Comparison of ENCODE assay signal across 21 cellular contexts in the genomic region with DNA sequence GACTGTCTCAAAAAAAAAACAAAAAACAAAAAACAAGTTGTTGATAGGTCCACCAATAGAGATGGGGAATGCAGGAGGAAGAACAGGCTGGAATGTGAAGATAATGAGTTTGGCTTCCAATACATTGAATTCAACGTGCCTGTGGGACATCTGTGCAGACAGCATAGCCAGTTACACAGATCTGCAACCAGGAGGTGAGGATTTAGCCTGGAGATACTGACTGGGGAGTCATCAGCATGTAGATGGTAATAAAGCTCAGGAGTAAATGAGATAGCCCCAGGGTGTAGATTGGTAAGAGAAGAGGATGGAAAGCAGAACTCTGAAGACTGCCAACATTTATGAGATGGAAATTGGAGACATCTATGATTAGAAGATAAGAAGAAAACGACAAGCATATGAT. TPM values are rescaled to one million over a fixed set of nuclear protein-coding genes. Genes with fewer than 3 reads are reported as not detected.
A peak's percentile ranks its signal among the peaks of the same experiment; 100 is the strongest.
DNase-seq lines count a peak whose midpoint lies in the region; ATAC-seq and TF ChIP-seq lines count a peak whose summit lies in the region.
"Had no signal": no experiment of that assay in that cellular context is flagged by ENCODE, and none has a peak within 500 bp of the region (broad histone marks: within the 10 kb centered on the region; RNA-seq: fewer than 3 reads in every experiment).

No MANE protein-coding gene starts in this region.

- H3K14ac ChIP-seq in H9 (ENCODE audit: insufficient read depth, low read length), result no peak overlapping the region

- H3K27me3 Mint-ChIP-seq in CD4-positive, alpha-beta memory T cell, result no peaks in the 10 kb centered on the region
- H3K27me3 Mint-ChIP-seq in nephron (ENCODE audit: low read depth), result no peaks in the 10 kb centered on the region
- H3K27me3 Mint-ChIP-seq in H9 (ENCODE audit: low read depth), result peaks cover 4% of the 10 kb centered on the region; the same call in 1 of the 2 replicates

- H2BK20ac ChIP-seq in H9 (ENCODE audit: low read depth, low read length, poor library complexity, severe bottlenecking), result no peak overlapping the region

- no peak overlapping the region for H2BK120ac ChIP-seq in H9 (ENCODE audit: low read depth, low read length, poor library complexity, severe bottlenecking)

- H3K27ac ChIP-seq in CD4-positive, alpha-beta memory T cell (ENCODE audit: low read depth, low read length), result no peak overlapping the region
- peak overlapping the region; percentile 97; the same call in 1 of the 2 replicates for H3K27ac ChIP-seq in VCaP
- H3K27ac ChIP-seq in uterus, result no peak overlapping the region
- H3K27ac ChIP-seq in H9 (ENCODE audit: insufficient read length, low read depth, low read length), result no peak overlapping the region
- H3K27ac ChIP-seq: A549, BLaER1, HL-60, SJCRH30 had no signal

- no peak overlapping the region for H4K91ac ChIP-seq in H9 (ENCODE audit: insufficient read length, low read depth, low read length)

- in situ Hi-C loops in G401 (cut with HindIII; ENCODE audit: low sequenced_read_pairs), result no loop called here

- no peak for TF ChIP-seq POLR2A in uterus (IDR thresholded peaks at IDR 0.05)

- peak overlapping the region in 4 of 7 donors; percentile 3 to 67 (median 36) for H3K27ac Mint-ChIP-seq in CD4-positive, alpha-beta memory T cell
- H3K27ac Mint-ChIP-seq in nephron (peak overlapping the region; percentile 2 to 61 (median 11)), H9 (no peak overlapping the region)
- H3K27ac Mint-ChIP-seq: CD8-positive, alpha-beta T cell had no signal

- peaks cover 19 to 35% (median 25%) of the 10 kb centered on the region in 4 donors for H3K4me1 Mint-ChIP-seq in CD4-positive, alpha-beta memory T cell
- H3K4me1 Mint-ChIP-seq in nephron (peaks cover 23% of the 10 kb centered on the region), H9 (peaks cover 15% of the 10 kb centered on the region in 2 experiments)

- no peak overlapping the region for H3K4ac ChIP-seq in H9 (ENCODE audit: low read depth, low read length)

- H2AFZ ChIP-seq in H9 (ENCODE audit: low read length), result no peak overlapping the region

- CTCF ChIA-PET in CD4-positive, alpha-beta memory T cell (lab: Charles Lee; ENCODE audit: partially characterized antibody), result no interaction called here

- H3K79me1 ChIP-seq in H9 (ENCODE audit: insufficient read depth, low read depth, low read length, poor library complexity, severe bottlenecking), result no peaks in the 10 kb centered on the region

- H3K18ac ChIP-seq in H9 (ENCODE audit: insufficient read length, low read depth, low read length), result no peak overlapping the region

- H3K4me1 ChIP-seq in CD4-positive, alpha-beta memory T cell (ENCODE audit: insufficient read depth, low read length), result peaks cover 24% of the 10 kb centered on the region
- H3K4me1 ChIP-seq in uterus, result no peaks in the 10 kb centered on the region
- H3K4me1 ChIP-seq in H9 (ENCODE audit: insufficient read depth, low read length), result peaks cover 4% of the 10 kb centered on the region
- H3K4me1 ChIP-seq: A549, SJCRH30 had no signal

- H3T11ph ChIP-seq in H9 (ENCODE audit: low read length), result no peak overlapping the region

- no peak overlapping the region for H3K4me3 ChIP-seq in CD4-positive, alpha-beta memory T cell (ENCODE audit: low read length in 2 of 2)
- H3K4me3 ChIP-seq in uterus, result no peak overlapping the region
- H3K4me3 ChIP-seq: A549, BLaER1, SJCRH30 had no signal

- WGBS in H9 (ENCODE audit: extremely low coverage, insufficient read length, low lambda C conversion rate), result no CpG with 5 or more reads among the region's 2 CpGs

- H3K79me2 ChIP-seq in H9 (ENCODE audit: insufficient read depth, low read length), result no peaks in the 10 kb centered on the region; the same call in 1 of the 2 replicates

- no peaks in the 10 kb centered on the region for H4K20me1 ChIP-seq in H9 (ENCODE audit: control insufficient read depth, insufficient read depth, insufficient read length)
- H4K20me1 ChIP-seq: BLaER1 had no signal

- no peak overlapping the region for H3K4me2 ChIP-seq in H9 (ENCODE audit: insufficient read depth, insufficient read length, low read length)
- H3K4me2 ChIP-seq: A549, BLaER1 had no signal

- H3K36me3 ChIP-seq in CD4-positive, alpha-beta memory T cell (ENCODE audit: insufficient read depth, low read length), result no peaks in the 10 kb centered on the region
- H3K36me3 ChIP-seq in uterus, result no peaks in the 10 kb centered on the region
- H3K36me3 ChIP-seq: BLaER1, SJCRH30 had no signal

- H3K23ac ChIP-seq in H9 (ENCODE audit: insufficient read length, low read depth, low read length), result no peak overlapping the region

- peaks cover 0 to 6% of the 10 kb centered on the region in 2 donors for H3K36me3 Mint-ChIP-seq in CD4-positive, alpha-beta memory T cell
- H3K36me3 Mint-ChIP-seq in nephron (ENCODE audit: low read depth) (no peaks in the 10 kb centered on the region), H9 (ENCODE audit: insufficient read depth in 1 of 3, low read depth in 3 of 3) (no peaks in the 10 kb centered on the region)

- no peak overlapping the region for H3K9ac ChIP-seq in H9 (ENCODE audit: extremely low read depth, insufficient read length, low read length)
- H3K9ac ChIP-seq: BLaER1 had no signal

- intact Hi-C loops in CD4-positive, alpha-beta memory T cell (cut with micrococcal nuclease), result no loop called here
- intact Hi-C loops in uterus (cut with DNase I; ENCODE audit: low total_unique reads) (no loop called here), left colon (cut with DNase I, micrococcal nuclease) (no loop called here)

- no peaks in the 10 kb centered on the region for H3K9me3 ChIP-seq in CD4-positive, alpha-beta memory T cell (ENCODE audit: control insufficient read depth in 1 of 2, low read length in 2 of 2)
- no peaks in the 10 kb centered on the region for H3K9me3 ChIP-seq in uterus
- H3K9me3 ChIP-seq in H9 (ENCODE audit: control insufficient read depth, low read depth, low read length), result no peaks in the 10 kb centered on the region
- H3K9me3 ChIP-seq: A549, BLaER1, SJCRH30 had no signal

- no peak overlapping the region for H4K8ac ChIP-seq in H9 (replicated peaks; ENCODE audit: insufficient read length, low read depth, low read length)

- no peaks in the 10 kb centered on the region for H3K27me3 ChIP-seq in CD4-positive, alpha-beta memory T cell (ENCODE audit: insufficient read depth, low read length)
- H3K27me3 ChIP-seq in uterus (no peaks in the 10 kb centered on the region), H9 (ENCODE audit: insufficient read depth, low read length) (no peaks in the 10 kb centered on the region)
- H3K27me3 ChIP-seq: BLaER1, SJCRH30 had no signal

- H3K4me3 Mint-ChIP-seq in CD4-positive, alpha-beta memory T cell, result peak overlapping the region in 2 of 8 donors; percentile 0 to 50
- peak overlapping the region; percentile 2 to 22 (median 18) for H3K4me3 Mint-ChIP-seq in nephron
- no peak overlapping the region for H3K4me3 Mint-ChIP-seq in H9
- H3K4me3 Mint-ChIP-seq: CD8-positive, alpha-beta T cell had no signal

- H3K56ac ChIP-seq in H9 (ENCODE audit: insufficient read length, low read depth, low read length), result no peak overlapping the region

- no peak overlapping the region for H4K5ac ChIP-seq in H9 (ENCODE audit: insufficient read length, low read depth, low read length)

- ATAC-seq in left colon, result no peak
- ATAC-seq: A549; CD8-positive, alpha-beta T cell had no signal

- H3K23me2 ChIP-seq in H9 (ENCODE audit: insufficient read length, low read depth, low read length, poor library complexity, severe bottlenecking), result peaks cover 8% of the 10 kb centered on the region

- POLR2A ChIA-PET in CD4-positive, alpha-beta memory T cell (lab: Charles Lee; ENCODE audit: partially characterized antibody), result no interaction called here

- peaks cover 0 to 2% (median 0%) of the 10 kb centered on the region in 8 donors for H3K9me3 Mint-ChIP-seq in CD4-positive, alpha-beta memory T cell
- no peaks in the 10 kb centered on the region for H3K9me3 Mint-ChIP-seq in nephron
- H3K9me3 Mint-ChIP-seq in H9, result peaks cover 0 to 2% of the 10 kb centered on the region in 2 experiments; a peak in 2 of 5 replicates
- H3K9me3 Mint-ChIP-seq: CD8-positive, alpha-beta T cell had no signal

- no peak overlapping the region for H2BK5ac ChIP-seq in H9 (ENCODE audit: insufficient read length, low read length)

- TF ChIP-seq CTCF in VCaP (conservative IDR thresholded peaks at IDR 0.05) (no peak), nephron (IDR thresholded peaks at IDR 0.05; ENCODE audit: unreplicated experiment in 3 of 3) (no peak), uterus (IDR thresholded peaks at IDR 0.05) (no peak), H9 (conservative IDR thresholded peaks at IDR 0.05) (no peak)

- no peak overlapping the region for H2AK5ac ChIP-seq in H9 (ENCODE audit: insufficient read length, low read length)

- no peak overlapping the region for H2BK15ac ChIP-seq in H9 (ENCODE audit: low read depth, low read length)

- no peak overlapping the region for H2BK12ac ChIP-seq in H9 (ENCODE audit: insufficient read length, low read depth, low read length)

- no peak for DNase-seq in CD4-positive, alpha-beta memory T cell
- DNase-seq in M059J (ENCODE audit: low read depth) (peak; percentile 52), G401 (ENCODE audit: low spot score) (no peak), uterus (no peak), left colon (no peak), H9 (no peak)
- DNase-seq: CD8-positive, alpha-beta T cell; DMS53; Kasumi-1; MM.1S; NCI-H1092; NCI-H1436 treated with DMSO at 0.1 percent for 48 hours; NCI-H2029; NCI-H345; NCI-H526; SJCRH30 had no signal

RNA-seq across cellular contexts. Expression of a gene that starts 4.8 kb away (rescaled TPM):
- total RNA-seq in CD4-positive, alpha-beta memory T cell, result 10 to 100 TPM; 68.4 to 71.6 TPM
- 10 to 100 TPM; 33.0 to 56.4 TPM for polyA plus RNA-seq in CD4-positive, alpha-beta memory T cell
- total RNA-seq in M059J (2014; rRNA removed; shearing (Covaris generic)), result 28.8 and 58.1 TPM in 2 replicates
- 30.2 and 44.4 TPM in 2 replicates for total RNA-seq in G401 (2014; rRNA removed; shearing (Covaris generic))
- total RNA-seq in uterus (100 to 1,000 TPM in 2 of 4 donors, 10 to 100 TPM in 2; 71.2 to 119 (median 102) TPM), left colon (10 to 100 TPM; 58.4 to 64.0 TPM), H9 (2021) (37.0 and 40.6 TPM in 2 replicates)

Comparison
In these comparisons a context has a peak if more than half of its experiments do, and no peak if none do; other contexts are left out.
1. H3K27ac Mint-ChIP-seq: peak in CD4-positive, alpha-beta memory T cell (4 of 7) and nephron (3 of 3); none in H9 (0 of 3).
2. H3K4me3 Mint-ChIP-seq: peak in nephron (3 of 3); none in H9 (0 of 2).